ENCODE assay signal across 12 cellular contexts in the genomic region with DNA sequence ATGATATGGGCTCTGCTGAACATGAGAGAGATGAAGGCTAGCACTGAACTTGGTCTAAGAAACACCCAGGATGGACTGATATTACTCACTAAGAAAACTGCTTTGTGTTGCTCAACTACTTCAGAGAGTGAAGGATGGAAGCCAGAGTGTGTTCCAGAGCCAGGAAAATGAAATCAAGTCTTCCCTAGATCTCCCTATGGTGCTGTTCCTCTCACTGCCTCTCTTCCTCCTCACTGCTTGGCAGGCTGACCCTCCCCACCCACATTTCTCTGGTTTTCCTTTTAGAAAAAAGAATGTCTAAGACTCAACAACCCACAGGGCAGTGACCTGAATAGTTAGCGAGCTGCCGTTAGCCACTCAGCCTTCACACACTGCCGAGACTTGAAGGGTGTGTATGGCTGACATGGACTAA.
A peak's percentile ranks its signal among the peaks of the same experiment; 100 is the strongest.
DNase-seq lines count a peak whose midpoint lies in the region; ATAC-seq and TF ChIP-seq lines count a peak whose summit lies in the region.
"Had no signal": no experiment of that assay in that cellular context is flagged by ENCODE, and none has a peak within 500 bp of the region (broad histone marks: within the 10 kb centered on the region; RNA-seq: fewer than 3 reads in every experiment).

No MANE protein-coding gene starts in this region.

- peak overlapping the region in 1 of 2 donors; percentile 31 for H3K27ac ChIP-seq in uterus
- H3K27ac ChIP-seq: colonic mucosa, HL-60, WERI-Rb-1 had no signal

- no peaks in the 10 kb centered on the region for H3K36me3 ChIP-seq in uterus
- H3K36me3 ChIP-seq: colonic mucosa had no signal

- no peak for TF ChIP-seq CTCF in activated CD8-positive, alpha-beta T cell treated with anti-CD3 and anti-CD28 coated beads for 36 hours (IDR thresholded peaks at IDR 0.05)
- no peak for TF ChIP-seq CTCF in fibroblast of the aortic adventitia (IDR thresholded peaks at IDR 0.05; ENCODE audit: insufficient read depth, low read length)
- no peak for TF ChIP-seq CTCF in omental fat pad (IDR thresholded peaks at IDR 0.05)
- TF ChIP-seq CTCF in uterus (IDR thresholded peaks at IDR 0.05), result no peak

- peaks cover 26% of the 10 kb centered on the region for H3K36me3 Mint-ChIP-seq in activated CD8-positive, alpha-beta T cell treated with anti-CD3 and anti-CD28 coated beads for 36 hours (ENCODE audit: low read depth)
- H3K36me3 Mint-ChIP-seq in activated CD8-positive, alpha-beta T cell treated with anti-CD3 and anti-CD28 coated beads, Interleukin-2, amount 10 ng/mL, durations not matched to agents 7 days and 5 days (ENCODE audit: low read depth), result no peaks in the 10 kb centered on the region

- H3K27me3 Mint-ChIP-seq in activated CD8-positive, alpha-beta T cell treated with anti-CD3 and anti-CD28 coated beads for 36 hours, result no peaks in the 10 kb centered on the region
- H3K27me3 Mint-ChIP-seq in activated CD8-positive, alpha-beta T cell treated with anti-CD3 and anti-CD28 coated beads, Interleukin-2, amount 10 ng/mL, durations not matched to agents 7 days and 5 days (ENCODE audit: low read depth), result no peaks in the 10 kb centered on the region

- intact Hi-C loops in activated CD8-positive, alpha-beta T cell treated with anti-CD3 and anti-CD28 coated beads for 36 hours (cut with micrococcal nuclease), result loop anchor here (10.0 kb wide), 2 partner anchors 136 to 496 kb away; a partner anchor contains a TSS
- intact Hi-C loops in uterus (cut with DNase I; ENCODE audit: low total_unique reads), result no loop called here

- DNase-seq in activated CD8-positive, alpha-beta T cell treated with anti-CD3 and anti-CD28 coated beads for 36 hours, result no peak
- DNase-seq in activated CD8-positive, alpha-beta T cell treated with anti-CD3 and anti-CD28 coated beads, Interleukin-2, amount 10 ng/mL, durations not matched to agents 7 days and 5 days, result no peak
- DNase-seq in fibroblast of the aortic adventitia (ENCODE audit: low read depth) (peak; percentile 97), omental fat pad (ENCODE audit: low spot score) (no peak), uterus (peak; percentile 32 to 41), 8988T (no peak)
- DNase-seq in activated CD8-positive, alpha-beta memory T cell treated with anti-CD3 and anti-CD28 coated beads, Interleukin-2, amount 50 U/mL, for 48 hours, result no peak
- DNase-seq: colonic mucosa, WERI-Rb-1 had no signal

- ATAC-seq in activated CD8-positive, alpha-beta T cell treated with anti-CD3 and anti-CD28 coated beads for 36 hours, result no peak
- no peak for ATAC-seq in activated CD8-positive, alpha-beta T cell treated with anti-CD3 and anti-CD28 coated beads, Interleukin-2, amount 10 ng/mL, durations not matched to agents 7 days and 5 days
- ATAC-seq in omental fat pad (ENCODE audit: low FRiP score) (peak; percentile 94), GM19351 (IDR thresholded peaks at IDR 0.05; ENCODE audit: unreplicated experiment) (no peak)

- no peak overlapping the region for H3K4me3 Mint-ChIP-seq in activated CD8-positive, alpha-beta T cell treated with anti-CD3 and anti-CD28 coated beads for 36 hours
- H3K4me3 Mint-ChIP-seq in activated CD8-positive, alpha-beta T cell treated with anti-CD3 and anti-CD28 coated beads, Interleukin-2, amount 10 ng/mL, durations not matched to agents 7 days and 5 days, result no peak overlapping the region

- H3K9me3 ChIP-seq in uterus, result no peaks in the 10 kb centered on the region
- H3K9me3 ChIP-seq: colonic mucosa had no signal

- H3K4me1 Mint-ChIP-seq in activated CD8-positive, alpha-beta T cell treated with anti-CD3 and anti-CD28 coated beads for 36 hours (ENCODE audit: low read depth), result peaks cover 50% of the 10 kb centered on the region
- H3K4me1 Mint-ChIP-seq in activated CD8-positive, alpha-beta T cell treated with anti-CD3 and anti-CD28 coated beads, Interleukin-2, amount 10 ng/mL, durations not matched to agents 7 days and 5 days (ENCODE audit: low read depth), result peaks cover 5% of the 10 kb centered on the region

- no peak for TF ChIP-seq POLR2A in uterus (IDR thresholded peaks at IDR 0.05)

- no peak overlapping the region for H3K4me3 ChIP-seq in fibroblast of the aortic adventitia (ENCODE audit: low read depth, low read length)
- H3K4me3 ChIP-seq in uterus, result no peak overlapping the region
- H3K4me3 ChIP-seq: colonic mucosa, skin epidermis had no signal

- H3K27me3 ChIP-seq in uterus, result no peaks in the 10 kb centered on the region
- H3K27me3 ChIP-seq: colonic mucosa had no signal

- H3K27ac Mint-ChIP-seq in activated CD8-positive, alpha-beta T cell treated with anti-CD3 and anti-CD28 coated beads for 36 hours, result peak overlapping the region; percentile 25
- no peak overlapping the region for H3K27ac Mint-ChIP-seq in activated CD8-positive, alpha-beta T cell treated with anti-CD3 and anti-CD28 coated beads, Interleukin-2, amount 10 ng/mL, durations not matched to agents 7 days and 5 days

- CTCF ChIA-PET in activated CD8-positive, alpha-beta T cell treated with anti-CD3 and anti-CD28 coated beads for 36 hours (lab: Charles Lee), result interaction anchor here (1.0 to 2.9 kb wide), 2 partner anchors 21 to 168 kb away, joined by 3 to 9 read pairs; no protein-coding TSS in a partner anchor
- CTCF ChIA-PET in activated CD8-positive, alpha-beta T cell treated with anti-CD3 and anti-CD28 coated beads, Interleukin-2, amount 10 ng/mL, durations not matched to agents 7 days and 5 days (lab: Charles Lee), result interaction anchor here (0.6 kb wide), 1 partner anchor 42 kb away, joined by 4 read pairs; no protein-coding TSS in a partner anchor

- POLR2A ChIA-PET in activated CD8-positive, alpha-beta T cell treated with anti-CD3 and anti-CD28 coated beads for 36 hours (lab: Charles Lee), result interaction anchor here (0.6 kb wide), 1 partner anchor 785 kb away, joined by 3 read pairs; no protein-coding TSS in a partner anchor
- POLR2A ChIA-PET in activated CD8-positive, alpha-beta T cell treated with anti-CD3 and anti-CD28 coated beads, Interleukin-2, amount 10 ng/mL, durations not matched to agents 7 days and 5 days (lab: Charles Lee), result no interaction called here

- no peaks in the 10 kb centered on the region for H3K9me3 Mint-ChIP-seq in activated CD8-positive, alpha-beta T cell treated with anti-CD3 and anti-CD28 coated beads for 36 hours
- no peaks in the 10 kb centered on the region for H3K9me3 Mint-ChIP-seq in activated CD8-positive, alpha-beta T cell treated with anti-CD3 and anti-CD28 coated beads, Interleukin-2, amount 10 ng/mL, durations not matched to agents 7 days and 5 days (ENCODE audit: insufficient read depth)

- no peaks in the 10 kb centered on the region for H3K4me1 ChIP-seq in uterus
- H3K4me1 ChIP-seq: colonic mucosa had no signal

Comparison
In these comparisons a context has a peak if more than half of its experiments do, and no peak if none do; other contexts are left out.
1. DNase-seq: peak in fibroblast of the aortic adventitia (single experiment) and uterus (2 of 2); none in activated CD8-positive, alpha-beta T cell treated with anti-CD3 and anti-CD28 coated beads for 36 hours (single experiment), activated CD8-positive, alpha-beta T cell treated with anti-CD3 and anti-CD28 coated beads, Interleukin-2, amount 10 ng/mL, durations not matched to agents 7 days and 5 days (single experiment), omental fat pad (single experiment), activated CD8-positive, alpha-beta memory T cell treated with anti-CD3 and anti-CD28 coated beads, Interleukin-2, amount 50 U/mL, for 48 hours (single experiment) and 8988T (single experiment).